Comparison of ENCODE assay signal across 1 cellular context in genomic region chr4:88523325-88524129, GRCh38.
TF ChIP-seq lines count a peak whose summit lies in the region.

A gene with protein sequence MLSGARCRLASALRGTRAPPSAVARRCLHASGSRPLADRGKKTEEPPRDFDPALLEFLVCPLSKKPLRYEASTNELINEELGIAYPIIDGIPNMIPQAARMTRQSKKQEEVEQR (minus strand): TSS chr4:88523776. CDS start chr4:88523700, 76 bp downstream.

TF ChIP-seq in HepG2, 621 proteins besides CTCF, POLR2A, EP300 and RAD21 (continued from another document and continues in another):
- TF ChIP-seq MEIS1 (CRISPR knock-in tag; IDR thresholded peaks at IDR 0.05; ENCODE audit: borderline replicate concordance) = peak; percentile 76; the same call in 1 of the 2 replicates
- no peak; the same call in 1 of the 2 replicates for TF ChIP-seq HNF1A (IDR thresholded peaks at IDR 0.05; ENCODE audit: low read depth)
- TF ChIP-seq HNF1A (CRISPR knock-in tag; IDR thresholded peaks at IDR 0.05; ENCODE audit: borderline replicate concordance) = peak; percentile 82
- TF ChIP-seq, protein P1, sequence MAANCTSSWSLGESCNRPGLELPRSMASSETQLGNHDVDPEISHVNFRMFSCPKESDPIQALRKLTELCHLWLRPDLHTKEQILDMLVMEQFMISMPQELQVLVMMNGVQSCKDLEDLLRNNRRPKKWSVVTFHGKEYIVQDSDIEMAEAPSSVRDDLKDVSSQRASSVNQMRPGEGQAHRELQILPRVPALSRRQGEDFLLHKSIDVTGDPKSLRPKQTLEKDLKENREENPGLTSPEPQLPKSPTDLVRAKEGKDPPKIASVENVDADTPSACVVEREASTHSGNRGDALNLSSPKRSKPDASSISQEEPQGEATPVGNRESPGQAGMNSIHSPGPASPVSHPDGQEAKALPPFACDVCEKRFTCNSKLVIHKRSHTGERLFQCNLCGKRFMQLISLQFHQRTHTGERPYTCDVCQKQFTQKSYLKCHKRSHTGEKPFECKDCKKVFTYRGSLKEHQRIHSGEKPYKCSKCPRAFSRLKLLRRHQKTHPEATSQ (CRISPR knock-in tag; IDR thresholded peaks at IDR 0.05; ENCODE audit: borderline replicate concordance) = no peak; the same call in 1 of the 2 replicates
- TF ChIP-seq PHF20 (CRISPR knock-in tag; IDR thresholded peaks at IDR 0.05) = peak; percentile 94
- TF ChIP-seq ZNF264 (CRISPR knock-in tag; IDR thresholded peaks at IDR 0.05) = peak; percentile 65
- TF ChIP-seq, protein P2, sequence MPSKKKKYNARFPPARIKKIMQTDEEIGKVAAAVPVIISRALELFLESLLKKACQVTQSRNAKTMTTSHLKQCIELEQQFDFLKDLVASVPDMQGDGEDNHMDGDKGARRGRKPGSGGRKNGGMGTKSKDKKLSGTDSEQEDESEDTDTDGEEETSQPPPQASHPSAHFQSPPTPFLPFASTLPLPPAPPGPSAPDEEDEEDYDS (CRISPR knock-in tag; IDR thresholded peaks at IDR 0.05) = peak; percentile 57
- TF ChIP-seq, protein P3, sequence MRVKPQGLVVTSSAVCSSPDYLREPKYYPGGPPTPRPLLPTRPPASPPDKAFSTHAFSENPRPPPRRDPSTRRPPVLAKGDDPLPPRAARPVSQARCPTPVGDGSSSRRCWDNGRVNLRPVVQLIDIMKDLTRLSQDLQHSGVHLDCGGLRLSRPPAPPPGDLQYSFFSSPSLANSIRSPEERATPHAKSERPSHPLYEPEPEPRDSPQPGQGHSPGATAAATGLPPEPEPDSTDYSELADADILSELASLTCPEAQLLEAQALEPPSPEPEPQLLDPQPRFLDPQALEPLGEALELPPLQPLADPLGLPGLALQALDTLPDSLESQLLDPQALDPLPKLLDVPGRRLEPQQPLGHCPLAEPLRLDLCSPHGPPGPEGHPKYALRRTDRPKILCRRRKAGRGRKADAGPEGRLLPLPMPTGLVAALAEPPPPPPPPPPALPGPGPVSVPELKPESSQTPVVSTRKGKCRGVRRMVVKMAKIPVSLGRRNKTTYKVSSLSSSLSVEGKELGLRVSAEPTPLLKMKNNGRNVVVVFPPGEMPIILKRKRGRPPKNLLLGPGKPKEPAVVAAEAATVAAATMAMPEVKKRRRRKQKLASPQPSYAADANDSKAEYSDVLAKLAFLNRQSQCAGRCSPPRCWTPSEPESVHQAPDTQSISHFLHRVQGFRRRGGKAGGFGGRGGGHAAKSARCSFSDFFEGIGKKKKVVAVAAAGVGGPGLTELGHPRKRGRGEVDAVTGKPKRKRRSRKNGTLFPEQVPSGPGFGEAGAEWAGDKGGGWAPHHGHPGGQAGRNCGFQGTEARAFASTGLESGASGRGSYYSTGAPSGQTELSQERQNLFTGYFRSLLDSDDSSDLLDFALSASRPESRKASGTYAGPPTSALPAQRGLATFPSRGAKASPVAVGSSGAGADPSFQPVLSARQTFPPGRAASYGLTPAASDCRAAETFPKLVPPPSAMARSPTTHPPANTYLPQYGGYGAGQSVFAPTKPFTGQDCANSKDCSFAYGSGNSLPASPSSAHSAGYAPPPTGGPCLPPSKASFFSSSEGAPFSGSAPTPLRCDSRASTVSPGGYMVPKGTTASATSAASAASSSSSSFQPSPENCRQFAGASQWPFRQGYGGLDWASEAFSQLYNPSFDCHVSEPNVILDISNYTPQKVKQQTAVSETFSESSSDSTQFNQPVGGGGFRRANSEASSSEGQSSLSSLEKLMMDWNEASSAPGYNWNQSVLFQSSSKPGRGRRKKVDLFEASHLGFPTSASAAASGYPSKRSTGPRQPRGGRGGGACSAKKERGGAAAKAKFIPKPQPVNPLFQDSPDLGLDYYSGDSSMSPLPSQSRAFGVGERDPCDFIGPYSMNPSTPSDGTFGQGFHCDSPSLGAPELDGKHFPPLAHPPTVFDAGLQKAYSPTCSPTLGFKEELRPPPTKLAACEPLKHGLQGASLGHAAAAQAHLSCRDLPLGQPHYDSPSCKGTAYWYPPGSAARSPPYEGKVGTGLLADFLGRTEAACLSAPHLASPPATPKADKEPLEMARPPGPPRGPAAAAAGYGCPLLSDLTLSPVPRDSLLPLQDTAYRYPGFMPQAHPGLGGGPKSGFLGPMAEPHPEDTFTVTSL (CRISPR knock-in tag; IDR thresholded peaks at IDR 0.05; ENCODE audit: borderline replicate concordance) = peak; percentile 54; the same call in 1 of the 2 replicates
- 0 out of 2 replicates have a peak, but pooled peaks have one; percentile 58 for TF ChIP-seq JUNB (CRISPR knock-in tag; IDR thresholded peaks at IDR 0.05; ENCODE audit: borderline replicate concordance)
- TF ChIP-seq ZNF256 (CRISPR knock-in tag; conservative IDR thresholded peaks at IDR 0.05) = no peak
- TF ChIP-seq NR2F6 (IDR thresholded peaks at IDR 0.05) = no peak
- TF ChIP-seq NR2F6 (CRISPR knock-in tag; IDR thresholded peaks at IDR 0.05) = no peak
- no peak; the same call in 1 of the 2 replicates for TF ChIP-seq ZNF746 (CRISPR knock-in tag; IDR thresholded peaks at IDR 0.05)
- TF ChIP-seq RNF2 (conservative IDR thresholded peaks at IDR 0.05; ENCODE audit: low read depth) = peak; percentile 90
- TF ChIP-seq ZFYVE20 (CRISPR knock-in tag; IDR thresholded peaks at IDR 0.05; ENCODE audit: borderline replicate concordance, low read depth) = peak; percentile 68; the same call in 1 of the 2 replicates
- TF ChIP-seq ZBTB42 (CRISPR knock-in tag; IDR thresholded peaks at IDR 0.05) = no peak; the same call in 1 of the 2 replicates
- peak; percentile 61 for TF ChIP-seq RBM39 (IDR thresholded peaks at IDR 0.05; ENCODE audit: low read depth, low read length, poor library complexity, severe bottlenecking)
- no peak for TF ChIP-seq ZNF207 (IDR thresholded peaks at IDR 0.05; ENCODE audit: borderline replicate concordance)
- peak; percentile 77 for TF ChIP-seq ZNF121 (CRISPR knock-in tag; IDR thresholded peaks at IDR 0.05)
- TF ChIP-seq, protein P4, sequence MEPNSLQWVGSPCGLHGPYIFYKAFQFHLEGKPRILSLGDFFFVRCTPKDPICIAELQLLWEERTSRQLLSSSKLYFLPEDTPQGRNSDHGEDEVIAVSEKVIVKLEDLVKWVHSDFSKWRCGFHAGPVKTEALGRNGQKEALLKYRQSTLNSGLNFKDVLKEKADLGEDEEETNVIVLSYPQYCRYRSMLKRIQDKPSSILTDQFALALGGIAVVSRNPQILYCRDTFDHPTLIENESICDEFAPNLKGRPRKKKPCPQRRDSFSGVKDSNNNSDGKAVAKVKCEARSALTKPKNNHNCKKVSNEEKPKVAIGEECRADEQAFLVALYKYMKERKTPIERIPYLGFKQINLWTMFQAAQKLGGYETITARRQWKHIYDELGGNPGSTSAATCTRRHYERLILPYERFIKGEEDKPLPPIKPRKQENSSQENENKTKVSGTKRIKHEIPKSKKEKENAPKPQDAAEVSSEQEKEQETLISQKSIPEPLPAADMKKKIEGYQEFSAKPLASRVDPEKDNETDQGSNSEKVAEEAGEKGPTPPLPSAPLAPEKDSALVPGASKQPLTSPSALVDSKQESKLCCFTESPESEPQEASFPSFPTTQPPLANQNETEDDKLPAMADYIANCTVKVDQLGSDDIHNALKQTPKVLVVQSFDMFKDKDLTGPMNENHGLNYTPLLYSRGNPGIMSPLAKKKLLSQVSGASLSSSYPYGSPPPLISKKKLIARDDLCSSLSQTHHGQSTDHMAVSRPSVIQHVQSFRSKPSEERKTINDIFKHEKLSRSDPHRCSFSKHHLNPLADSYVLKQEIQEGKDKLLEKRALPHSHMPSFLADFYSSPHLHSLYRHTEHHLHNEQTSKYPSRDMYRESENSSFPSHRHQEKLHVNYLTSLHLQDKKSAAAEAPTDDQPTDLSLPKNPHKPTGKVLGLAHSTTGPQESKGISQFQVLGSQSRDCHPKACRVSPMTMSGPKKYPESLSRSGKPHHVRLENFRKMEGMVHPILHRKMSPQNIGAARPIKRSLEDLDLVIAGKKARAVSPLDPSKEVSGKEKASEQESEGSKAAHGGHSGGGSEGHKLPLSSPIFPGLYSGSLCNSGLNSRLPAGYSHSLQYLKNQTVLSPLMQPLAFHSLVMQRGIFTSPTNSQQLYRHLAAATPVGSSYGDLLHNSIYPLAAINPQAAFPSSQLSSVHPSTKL (CRISPR knock-in tag; IDR thresholded peaks at IDR 0.05) = peak; percentile 65
- no peak for TF ChIP-seq ATF1 (CRISPR knock-in tag; IDR thresholded peaks at IDR 0.05)
- no peak for TF ChIP-seq ATM (IDR thresholded peaks at IDR 0.05; ENCODE audit: borderline replicate concordance)
- no peak for TF ChIP-seq AGO1 (IDR thresholded peaks at IDR 0.05; ENCODE audit: low read depth, low read length, poor library complexity, severe bottlenecking)
- TF ChIP-seq MEIS2 (CRISPR knock-in tag; IDR thresholded peaks at IDR 0.05) = peak; percentile 48
- TF ChIP-seq UBTF (CRISPR knock-in tag; IDR thresholded peaks at IDR 0.05) = peak; percentile 100
- TF ChIP-seq ATF7-NPFF (CRISPR knock-in tag; IDR thresholded peaks at IDR 0.05; ENCODE audit: low read depth) = peak; percentile 91
- no peak for TF ChIP-seq ZNF572 (CRISPR knock-in tag; IDR thresholded peaks at IDR 0.05)
- peak; percentile 37; the same call in 1 of the 2 replicates for TF ChIP-seq TOPORS (CRISPR knock-in tag; IDR thresholded peaks at IDR 0.05)
- TF ChIP-seq ZNF3 (CRISPR knock-in tag; IDR thresholded peaks at IDR 0.05) = peak; percentile 29; the same call in 1 of the 2 replicates
- TF ChIP-seq ZNF670 (CRISPR knock-in tag; IDR thresholded peaks at IDR 0.05; ENCODE audit: borderline replicate concordance) = peak; percentile 89
- peak; percentile 76; the same call in 1 of the 2 replicates for TF ChIP-seq ZNF253 (CRISPR knock-in tag; IDR thresholded peaks at IDR 0.05; ENCODE audit: borderline replicate concordance)
- peak; percentile 94 for TF ChIP-seq ZNF446 (CRISPR knock-in tag; IDR thresholded peaks at IDR 0.05)
- TF ChIP-seq BORCS8-MEF2B (CRISPR knock-in tag; IDR thresholded peaks at IDR 0.05) = peak; percentile 96; the same call in 1 of the 2 replicates
- TF ChIP-seq POGZ (CRISPR knock-in tag; IDR thresholded peaks at IDR 0.05) = peak; percentile 98
- peak; percentile 82; the same call in 1 of the 2 replicates for TF ChIP-seq ZNF232 (CRISPR knock-in tag; IDR thresholded peaks at IDR 0.05; ENCODE audit: borderline replicate concordance)
- TF ChIP-seq GZF1 (CRISPR knock-in tag; IDR thresholded peaks at IDR 0.05) = no peak; the same call in 1 of the 2 replicates
- TF ChIP-seq, protein P5, sequence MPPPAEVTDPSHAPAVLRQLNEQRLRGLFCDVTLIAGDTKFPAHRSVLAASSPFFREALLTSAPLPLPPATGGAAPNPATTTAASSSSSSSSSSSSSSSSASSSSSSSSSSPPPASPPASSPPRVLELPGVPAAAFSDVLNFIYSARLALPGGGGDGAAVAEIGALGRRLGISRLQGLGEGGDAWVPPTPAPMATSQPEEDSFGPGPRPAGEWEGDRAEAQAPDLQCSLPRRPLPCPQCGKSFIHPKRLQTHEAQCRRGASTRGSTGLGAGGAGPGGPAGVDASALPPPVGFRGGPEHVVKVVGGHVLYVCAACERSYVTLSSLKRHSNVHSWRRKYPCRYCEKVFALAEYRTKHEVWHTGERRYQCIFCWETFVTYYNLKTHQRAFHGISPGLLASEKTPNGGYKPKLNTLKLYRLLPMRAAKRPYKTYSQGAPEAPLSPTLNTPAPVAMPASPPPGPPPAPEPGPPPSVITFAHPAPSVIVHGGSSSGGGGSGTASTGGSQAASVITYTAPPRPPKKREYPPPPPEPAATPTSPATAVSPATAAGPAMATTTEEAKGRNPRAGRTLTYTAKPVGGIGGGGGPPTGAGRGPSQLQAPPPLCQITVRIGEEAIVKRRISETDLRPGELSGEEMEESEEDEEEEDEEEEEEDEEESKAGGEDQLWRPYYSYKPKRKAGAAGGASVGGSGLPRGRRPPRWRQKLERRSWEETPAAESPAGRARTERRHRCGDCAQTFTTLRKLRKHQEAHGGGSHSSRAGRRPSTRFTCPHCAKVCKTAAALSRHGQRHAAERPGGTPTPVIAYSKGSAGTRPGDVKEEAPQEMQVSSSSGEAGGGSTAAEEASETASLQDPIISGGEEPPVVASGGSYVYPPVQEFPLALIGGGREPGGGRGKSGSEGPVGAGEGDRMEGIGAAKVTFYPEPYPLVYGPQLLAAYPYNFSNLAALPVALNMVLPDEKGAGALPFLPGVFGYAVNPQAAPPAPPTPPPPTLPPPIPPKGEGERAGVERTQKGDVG (CRISPR knock-in tag; IDR thresholded peaks at IDR 0.05; ENCODE audit: borderline replicate concordance) = peak; percentile 82; the same call in 1 of the 2 replicates
